ENCODE assay signal across 16 cellular contexts in the genomic region with DNA sequence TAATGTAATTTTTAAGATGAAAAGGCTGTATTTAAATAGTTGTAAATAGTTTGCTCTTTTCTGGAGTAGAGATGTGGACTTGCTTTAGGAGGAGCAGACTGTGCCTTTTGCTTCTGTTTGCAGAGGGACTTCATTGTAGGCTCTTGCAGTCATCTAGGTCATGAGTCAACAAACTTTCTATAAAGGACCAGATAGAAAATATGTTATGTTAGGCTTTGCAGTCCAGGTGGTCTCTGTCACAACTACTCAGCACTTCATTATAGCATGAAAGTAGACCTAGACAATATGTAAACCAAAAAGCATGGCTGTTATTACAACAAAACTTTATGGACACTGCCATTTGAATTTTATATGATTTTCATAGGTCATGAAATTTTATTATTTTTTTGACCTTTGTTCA.
"Had no signal": no experiment of that assay in that cellular context is flagged by ENCODE, and none has a peak within 500 bp of the region (broad histone marks: within the 10 kb centered on the region; RNA-seq: fewer than 3 reads in every experiment).

No MANE protein-coding gene starts in this region.

- H3K27ac ChIP-seq: ascending aorta, breast epithelium, neutrophil, upper lobe of right lung had no signal

- H3K4me1 ChIP-seq: ascending aorta, breast epithelium, upper lobe of right lung had no signal

- H3K4me3 ChIP-seq: ascending aorta, breast epithelium, upper lobe of right lung had no signal

- H3K36me3 ChIP-seq: ascending aorta, breast epithelium, neutrophil, upper lobe of right lung had no signal

- H3K27me3 ChIP-seq: ascending aorta, breast epithelium, neutrophil, upper lobe of right lung had no signal

- H3K9me3 ChIP-seq: ascending aorta, breast epithelium, neutrophil, upper lobe of right lung had no signal

- ATAC-seq: activated CD4-positive, CD25-positive, alpha-beta regulatory T cell treated with anti-CD3 and anti-CD28 coated beads, Interleukin-2, amount 50 U/mL, for 24 hours; left ventricle myocardium superior; natural killer cell; upper lobe of right lung had no signal

- DNase-seq: activated gamma-delta T cell; cerebellar nuclear complex; cortex of kidney; erythroblast; head of caudate nucleus; kidney; left ventricle myocardium superior; natural killer cell; stimulated activated CD8-positive, alpha-beta memory T cell treated with anti-CD3 and anti-CD28 coated beads, Interleukin-4, amount 100 ng/mL, for 48 hours; stimulated activated naive CD4-positive, alpha-beta T cell; T1000; upper lobe of right lung had no signal
